In genomic region chr11:61042537-61042936, GRCh38 we compare ENCODE assay signal across 11 cellular contexts. TPM values are rescaled to one million over a fixed set of nuclear protein-coding genes. Genes with fewer than 3 reads are reported as not detected.
DNase-seq lines count a peak whose midpoint lies in the region; ATAC-seq and TF ChIP-seq lines count a peak whose summit lies in the region.
"Had no signal": no experiment of that assay in that cellular context is flagged by ENCODE, and none has a peak within 500 bp of the region (broad histone marks: within the 10 kb centered on the region; RNA-seq: fewer than 3 reads in every experiment).

No MANE protein-coding gene starts in this region.

- H3K27me3 Mint-ChIP-seq in activated CD8-positive, alpha-beta memory T cell treated with anti-CD3 and anti-CD28 coated beads, Interleukin-2, amount 10 ng/mL, durations not matched to agents 7 days and 5 days = no peaks in the 10 kb centered on the region
- H3K27me3 Mint-ChIP-seq in brain = no peaks in the 10 kb centered on the region

- no peaks in the 10 kb centered on the region for H3K9me3 Mint-ChIP-seq in activated CD8-positive, alpha-beta memory T cell treated with anti-CD3 and anti-CD28 coated beads, Interleukin-2, amount 10 ng/mL, durations not matched to agents 7 days and 5 days (ENCODE audit: low read depth)
- no peaks in the 10 kb centered on the region for H3K9me3 Mint-ChIP-seq in brain
- H3K9me3 Mint-ChIP-seq in stimulated activated effector memory CD8-positive, alpha-beta T cell treated with anti-CD3 and anti-CD28 coated beads, Interleukin-12 subunit alpha, Interleukin-12 subunit beta, amount 100 ng/mL, for 72 hours = no peaks in the 10 kb centered on the region

- peak; percentile 45 for ATAC-seq in activated CD8-positive, alpha-beta memory T cell treated with anti-CD3 and anti-CD28 coated beads, Interleukin-2, amount 10 ng/mL, durations not matched to agents 7 days and 5 days
- ATAC-seq in stimulated activated effector memory CD8-positive, alpha-beta T cell treated with anti-CD3 and anti-CD28 coated beads, Interleukin-12 subunit alpha, Interleukin-12 subunit beta, amount 100 ng/mL, for 72 hours = peak; percentile 11
- no peak for ATAC-seq in GM18511 (IDR thresholded peaks at IDR 0.05; ENCODE audit: unreplicated experiment)

- TF ChIP-seq CTCF in brain (conservative IDR thresholded peaks at IDR 0.05) = no peak

- peak overlapping the region; percentile 94 for H3K27ac Mint-ChIP-seq in activated CD8-positive, alpha-beta memory T cell treated with anti-CD3 and anti-CD28 coated beads, Interleukin-2, amount 10 ng/mL, durations not matched to agents 7 days and 5 days
- peak overlapping the region; percentile 85 to 97 (median 95) for H3K27ac Mint-ChIP-seq in brain
- H3K27ac Mint-ChIP-seq in stimulated activated effector memory CD8-positive, alpha-beta T cell treated with anti-CD3 and anti-CD28 coated beads, Interleukin-12 subunit alpha, Interleukin-12 subunit beta, amount 100 ng/mL, for 72 hours = peak overlapping the region; percentile 80

- H3K4me1 Mint-ChIP-seq in activated CD8-positive, alpha-beta memory T cell treated with anti-CD3 and anti-CD28 coated beads, Interleukin-2, amount 10 ng/mL, durations not matched to agents 7 days and 5 days = peaks cover 45% of the 10 kb centered on the region
- H3K4me1 Mint-ChIP-seq in brain = peaks cover 58% of the 10 kb centered on the region
- H3K4me1 Mint-ChIP-seq in stimulated activated effector memory CD8-positive, alpha-beta T cell treated with anti-CD3 and anti-CD28 coated beads, Interleukin-12 subunit alpha, Interleukin-12 subunit beta, amount 100 ng/mL, for 72 hours = peaks cover 22% of the 10 kb centered on the region

- no peak for DNase-seq in activated CD8-positive, alpha-beta memory T cell treated with anti-CD3 and anti-CD28 coated beads, Interleukin-2, amount 10 ng/mL, durations not matched to agents 7 days and 5 days
- no peak for DNase-seq in activated CD8-positive, alpha-beta memory T cell treated with anti-CD3 and anti-CD28 coated beads, Interleukin-2, amount 50 U/mL, for 4 hours
- DNase-seq in NCI-H69 (lab: John Stamatoyannopoulos, UW) (peak; percentile 59), EL (no peak), GM03348 (ENCODE audit: low spot score) (no peak)
- no peak for DNase-seq in stimulated activated effector memory CD8-positive, alpha-beta T cell treated with anti-CD3 and anti-CD28 coated beads, Interleukin-12 subunit alpha, Interleukin-12 subunit beta, amount 100 ng/mL, for 72 hours (ENCODE audit: low spot score in 2 of 2)
- DNase-seq: DMS79, mammary epithelial cell had no signal

- CTCF ChIA-PET in activated CD8-positive, alpha-beta memory T cell treated with anti-CD3 and anti-CD28 coated beads, Interleukin-2, amount 10 ng/mL, durations not matched to agents 7 days and 5 days (lab: Charles Lee) = interaction anchor here (0.9 to 4.0 kb wide), 22 partner anchors 9 to 212 kb away, joined by 3 to 24 read pairs (median 6); no protein-coding TSS in a partner anchor

- peaks cover 3% of the 10 kb centered on the region for H3K36me3 Mint-ChIP-seq in activated CD8-positive, alpha-beta memory T cell treated with anti-CD3 and anti-CD28 coated beads, Interleukin-2, amount 10 ng/mL, durations not matched to agents 7 days and 5 days
- H3K36me3 Mint-ChIP-seq in brain = no peaks in the 10 kb centered on the region
- peaks cover 4% of the 10 kb centered on the region for H3K36me3 Mint-ChIP-seq in stimulated activated effector memory CD8-positive, alpha-beta T cell treated with anti-CD3 and anti-CD28 coated beads, Interleukin-12 subunit alpha, Interleukin-12 subunit beta, amount 100 ng/mL, for 72 hours

- peak overlapping the region; percentile 74 for H3K4me3 Mint-ChIP-seq in activated CD8-positive, alpha-beta memory T cell treated with anti-CD3 and anti-CD28 coated beads, Interleukin-2, amount 10 ng/mL, durations not matched to agents 7 days and 5 days
- peak overlapping the region in 4 of 5 experiments; percentile 54 to 60 (median 56) for H3K4me3 Mint-ChIP-seq in brain
- H3K4me3 Mint-ChIP-seq in stimulated activated effector memory CD8-positive, alpha-beta T cell treated with anti-CD3 and anti-CD28 coated beads, Interleukin-12 subunit alpha, Interleukin-12 subunit beta, amount 100 ng/mL, for 72 hours = peak overlapping the region; percentile 54

RNA-seq across cellular contexts. Expression of gene CD5, which starts 59.8 kb away (rescaled TPM):
- total RNA-seq in activated CD8-positive, alpha-beta memory T cell treated with anti-CD3 and anti-CD28 coated beads, Interleukin-2, amount 10 ng/mL, durations not matched to agents 7 days and 5 days = 100 to 1,000 TPM; 134 to 152 TPM
- 0.29 TPM for polyA plus RNA-seq in brain (ENCODE audit: insufficient read depth, low read depth, low replicate concordance)
- total RNA-seq: dermis blood vessel endothelial cell, mammary epithelial cell had no signal
- polyA plus RNA-seq: mammary epithelial cell had no signal
